ENCODE assay signal across 13 cellular contexts in genomic region chr1:66435541-66435940, GRCh38.
DNase-seq lines count a peak whose midpoint lies in the region; TF ChIP-seq lines count a peak whose summit lies in the region.
"Had no signal": no experiment of that assay in that cellular context is flagged by ENCODE, and none has a peak within 500 bp of the region (broad histone marks: within the 10 kb centered on the region; RNA-seq: fewer than 3 reads in every experiment).

No MANE protein-coding gene starts in this region.

- DNase-seq in HFFc6: no peak
- peak; percentile 74 for DNase-seq in SK-MEL-5 (ENCODE audit: low read depth, low spot score)
- DNase-seq in foreskin melanocyte: peak; percentile 53
- no peak for DNase-seq in HT-29 (ENCODE audit: low spot score)
- DNase-seq in NCI-H1417 (lab: John Stamatoyannopoulos, UW): no peak
- no peak for DNase-seq in NCI-H345 (lab: John Stamatoyannopoulos, UW)
- DNase-seq: C1 segment of cervical spinal cord; Calu3; CD4-positive, alpha-beta memory T cell; COR-L47; DMS53; DMS79 treated with DMSO at 0.1 percent for 48 hours had no signal

- peaks cover 13% of the 10 kb centered on the region for H3K9me3 Mint-ChIP-seq in HFFc6

- H3K36me3 Mint-ChIP-seq in HFFc6 (ENCODE audit: low read depth): peaks cover 12% of the 10 kb centered on the region

- H3K27me3 Mint-ChIP-seq in HFFc6 (ENCODE audit: insufficient read depth): no peaks in the 10 kb centered on the region
- H3K27me3 Mint-ChIP-seq: CD4-positive, alpha-beta memory T cell had no signal

- in situ Hi-C loops in SK-MEL-5 (cut with HindIII; ENCODE audit: low pct_unique_long_range_greater_than_20kb, low sequenced_read_pairs): loop anchor here (25.0 kb wide), 1 partner anchor 198 kb away; no protein-coding TSS in a partner anchor

- peak overlapping the region; percentile 27; the same call in 1 of the 2 replicates for H3K27ac Mint-ChIP-seq in HFFc6
- H3K27ac Mint-ChIP-seq: GM23338 had no signal

- H3K4me3 Mint-ChIP-seq in HFFc6: no peak overlapping the region
- H3K4me3 Mint-ChIP-seq: GM23338 had no signal

- TF ChIP-seq CTCF in HFFc6 (IDR thresholded peaks at IDR 0.05): no peak

- peaks cover 64% of the 10 kb centered on the region for H3K4me1 Mint-ChIP-seq in HFFc6 (ENCODE audit: low read depth)

Comparison
In these comparisons a context has a peak if more than half of its experiments do, and no peak if none do; other contexts are left out.
1. DNase-seq: peak in SK-MEL-5 (single experiment) and foreskin melanocyte (single experiment); none in HFFc6 (single experiment), HT-29 (single experiment), NCI-H1417 (0 of 3) and NCI-H345 (single experiment).